Comparison of ENCODE assay signal across 7 cellular contexts in the genomic region with DNA sequence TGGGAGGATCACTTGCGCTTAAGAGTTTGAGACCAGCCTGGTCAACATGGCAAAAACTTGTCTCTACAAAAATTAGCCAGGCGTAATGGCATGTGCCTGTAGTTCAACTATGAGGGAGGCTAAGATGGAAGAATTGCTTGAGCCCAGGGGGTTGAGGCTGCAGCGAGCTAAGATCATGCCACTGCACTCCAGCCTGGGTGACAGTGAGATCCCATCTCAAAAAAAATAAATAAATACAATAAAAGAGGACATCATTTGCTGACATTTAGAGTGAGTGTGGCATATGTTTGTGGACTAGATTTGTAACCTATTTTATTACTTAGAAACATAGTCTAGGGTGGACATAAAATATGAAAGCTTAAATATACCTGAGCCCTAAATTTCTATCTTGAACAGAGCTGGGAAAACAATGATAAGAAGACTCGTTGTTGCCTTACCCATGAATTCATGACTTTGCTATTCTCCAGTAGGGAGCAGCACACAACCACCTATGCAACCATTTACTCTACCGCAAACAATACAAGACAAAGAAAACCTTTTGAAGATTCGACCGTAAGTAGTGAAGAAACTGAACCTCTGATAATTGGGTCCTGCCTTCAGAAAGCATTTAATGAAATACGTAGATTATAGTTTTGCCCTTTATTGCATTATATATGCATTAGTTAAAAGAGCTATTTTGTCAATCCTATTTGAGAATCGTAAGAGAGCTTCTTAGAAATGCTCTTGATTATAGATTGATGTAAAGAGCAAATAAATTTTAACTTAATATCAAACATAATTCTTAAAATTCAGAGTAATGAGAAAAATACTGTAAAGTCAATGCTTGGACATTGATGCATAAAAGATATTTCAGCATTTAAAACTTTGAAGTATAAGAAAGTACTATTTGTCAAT.
DNase-seq lines count a peak whose midpoint lies in the region; ATAC-seq and TF ChIP-seq lines count a peak whose summit lies in the region.

No MANE protein-coding gene starts in this region.

- DNase-seq in M059J (ENCODE audit: low read depth) (peak; percentile 83), SK-N-DZ (ENCODE audit: low spot score) (peak; percentile 74), foreskin fibroblast (peak; percentile 56 to 81), NCI-H510A (lab: John Stamatoyannopoulos, UW) (no peak)

- no peak overlapping the region for H3K9ac ChIP-seq in parathyroid adenoma

- no peak overlapping the region for H2AFZ ChIP-seq in parathyroid adenoma

- no peak for ATAC-seq in GM19397 (IDR thresholded peaks at IDR 0.05; ENCODE audit: unreplicated experiment)

- H3K4me3 ChIP-seq in foreskin fibroblast (ENCODE audit: low read depth in 1 of 2, low read length in 2 of 2) (no peak overlapping the region), parathyroid adenoma (ENCODE audit: low read depth, low read length) (no peak overlapping the region)

- no peaks in the 10 kb centered on the region for H3K36me3 ChIP-seq in parathyroid adenoma (ENCODE audit: control insufficient read depth, insufficient read depth, low read length)

- peak; percentile 36; the same call in 1 of the 2 replicates for TF ChIP-seq CTCF in GM12874 (IDR thresholded peaks at IDR 0.05; ENCODE audit: insufficient read depth, low read depth, low read length)
- peak; percentile 69 for TF ChIP-seq CTCF in foreskin fibroblast (IDR thresholded peaks at IDR 0.05; ENCODE audit: low read depth, low read length)
- TF ChIP-seq CTCF in parathyroid adenoma (IDR thresholded peaks at IDR 0.05), result peak; percentile 62

- H3K27me3 ChIP-seq in parathyroid adenoma (ENCODE audit: control insufficient read depth, insufficient read depth, low read length), result no peaks in the 10 kb centered on the region

- no peaks in the 10 kb centered on the region for H3K79me2 ChIP-seq in parathyroid adenoma

- no peaks in the 10 kb centered on the region for H3K9me3 ChIP-seq in parathyroid adenoma (ENCODE audit: control insufficient read depth, low read length)

- H3K27ac ChIP-seq in parathyroid adenoma, result no peak overlapping the region

- no peaks in the 10 kb centered on the region for H3K4me1 ChIP-seq in parathyroid adenoma

- no peak overlapping the region for H3K4me2 ChIP-seq in parathyroid adenoma (ENCODE audit: low read length)
